ENCODE assay signal across 11 cellular contexts in the genomic region with DNA sequence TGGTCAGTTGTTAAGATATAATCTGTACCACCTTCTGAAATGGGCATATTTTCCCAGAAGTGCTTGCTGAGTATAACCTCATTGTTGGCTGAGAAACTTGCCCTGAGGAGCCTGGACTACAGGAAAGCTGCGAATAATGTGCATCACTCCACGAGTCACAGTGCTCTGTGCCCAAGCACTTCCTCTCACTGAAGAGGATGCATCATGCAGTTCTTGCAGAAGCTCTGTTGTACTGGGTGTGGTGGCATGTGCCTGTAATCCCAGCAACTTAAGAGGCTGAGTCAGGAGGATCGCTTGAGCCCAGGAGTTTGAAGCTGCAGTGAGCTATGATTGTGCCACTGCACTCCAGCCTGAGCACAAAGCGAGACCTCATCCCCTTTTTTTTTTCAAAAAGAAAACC. TPM values are rescaled to one million over a fixed set of nuclear protein-coding genes. Genes with fewer than 3 reads are reported as not detected.
A peak's percentile ranks its signal among the peaks of the same experiment; 100 is the strongest.
DNase-seq lines count a peak whose midpoint lies in the region; ATAC-seq, FAIRE-seq and TF ChIP-seq lines count a peak whose summit lies in the region.
"Had no signal": no experiment of that assay in that cellular context is flagged by ENCODE, and none has a peak within 500 bp of the region (broad histone marks: within the 10 kb centered on the region; RNA-seq: fewer than 3 reads in every experiment).

No MANE protein-coding gene starts in this region.

- H3K4me1 ChIP-seq in right atrium auricular region = no peaks in the 10 kb centered on the region

- H3K9me3 ChIP-seq in right atrium auricular region = no peaks in the 10 kb centered on the region

- DNase-seq in right atrium auricular region (ENCODE audit: low spot score) (peak; percentile 60), cardiac septum (ENCODE audit: low spot score) (no peak), SK-MEL-5 (ENCODE audit: low read depth, low spot score) (peak; percentile 20), fibroblast of the aortic adventitia (ENCODE audit: low read depth) (peak; percentile 85), urothelium cell line (ENCODE audit: low spot score) (peak; percentile 3), D341Med (ENCODE audit: low spot score) (no peak)
- DNase-seq: CD8-positive, alpha-beta memory T cell; natural killer cell; NCI-H187 had no signal

- in situ Hi-C loops in SK-MEL-5 (cut with HindIII; ENCODE audit: low pct_unique_long_range_greater_than_20kb, low sequenced_read_pairs) = no loop called here

- no peak for FAIRE-seq in urothelium cell line (lab: Jason Lieb, UNC)

- H3K36me3 ChIP-seq in right atrium auricular region = no peaks in the 10 kb centered on the region

- H3K4me3 ChIP-seq in right atrium auricular region = no peak overlapping the region
- H3K4me3 ChIP-seq in fibroblast of the aortic adventitia (ENCODE audit: low read depth, low read length) = no peak overlapping the region

- intact Hi-C loops in cardiac septum (cut with DNase I) = no loop called here

- TF ChIP-seq CTCF in right atrium auricular region (IDR thresholded peaks at IDR 0.05) (no peak), fibroblast of the aortic adventitia (IDR thresholded peaks at IDR 0.05; ENCODE audit: insufficient read depth, low read length) (no peak)

- no peaks in the 10 kb centered on the region for H3K27me3 ChIP-seq in right atrium auricular region

- H3K27ac ChIP-seq in right atrium auricular region = no peak overlapping the region

- ATAC-seq in HG03521 (IDR thresholded peaks at IDR 0.05; ENCODE audit: unreplicated experiment) = no peak
- no peak for ATAC-seq in GM19324 (IDR thresholded peaks at IDR 0.05; ENCODE audit: low FRiP score, unreplicated experiment)
- ATAC-seq: natural killer cell had no signal

RNA-seq across cellular contexts. Expression of a gene that starts 56.9 kb away (rescaled TPM):
- total RNA-seq in right atrium auricular region (1 to 10 TPM; 5.2 to 7.9 TPM), cardiac septum (3.8 TPM), fibroblast of the aortic adventitia (ENCODE audit: low replicate concordance) (34.8 and 60.8 TPM in 2 replicates)
- 5.9 and 8.0 TPM in 2 replicates for total RNA-seq in SK-MEL-5 (2014; rRNA removed; shearing (Covaris generic))
- polyA plus RNA-seq in SK-MEL-5 (2015; cell fraction: cytosol; rRNA removed) = 2.1 and 5.9 TPM in 2 replicates
- polyA plus RNA-seq in SK-MEL-5 (2015; cell fraction: nucleus; rRNA removed) = 2.2 and 4.1 TPM in 2 replicates

Comparison
In these comparisons a context has a peak if more than half of its experiments do, and no peak if none do; other contexts are left out.
1. DNase-seq: peak in right atrium auricular region (single experiment), SK-MEL-5 (single experiment), fibroblast of the aortic adventitia (single experiment) and urothelium cell line (single experiment); none in cardiac septum (single experiment) and D341Med (single experiment).